In genomic region chr19:48393559-48394330, GRCh38 we compare ENCODE assay signal across 8 cellular contexts. TPM values are rescaled to one million over a fixed set of nuclear protein-coding genes. Genes with fewer than 3 reads are reported as not detected.
A peak's percentile ranks its signal among the peaks of the same experiment; 100 is the strongest.
DNase-seq lines count a peak whose midpoint lies in the region; ATAC-seq, FAIRE-seq and TF ChIP-seq lines count a peak whose summit lies in the region.

Gene GRIN2D, plus strand, starts transcription at chr19:48393668. Its CDS starts 4,725 bp downstream, at chr19:48398393.

- intact Hi-C loops in sciatic nerve (cut with DNase I) = loop anchor here (10.0 kb wide), 1 partner anchor 191 kb away; no protein-coding TSS in a partner anchor

- H3K36me3 ChIP-seq in bronchial epithelial cell (ENCODE audit: control insufficient read depth, insufficient read depth, low read length) (peaks cover 5% of the 10 kb centered on the region), neural progenitor cell (no peaks in the 10 kb centered on the region), MG63 (peaks cover 16% of the 10 kb centered on the region)

- FAIRE-seq in bronchial epithelial cell (lab: Jason Lieb, UNC) = no peak

- TF ChIP-seq CTCF in bronchial epithelial cell (IDR thresholded peaks at IDR 0.05; ENCODE audit: insufficient read depth, low read length, severe bottlenecking) (no peak), neural progenitor cell (IDR thresholded peaks at IDR 0.05) (peak; percentile 34)

- peak within 1 kb of the TSS; percentile 84 for H3K4me3 Mint-ChIP-seq in neural progenitor cell

- peak; percentile 72 for DNase-seq in DMS53 (lab: John Stamatoyannopoulos, UW)
- DNase-seq in DMS53 treated with DMSO at 0.1 percent for 48 hours (lab: John Stamatoyannopoulos, UW; ENCODE audit: unreplicated experiment) = no peak
- DNase-seq in NCI-H2171 (lab: John Stamatoyannopoulos, UW) = peak; percentile 64
- no peak for DNase-seq in bronchial epithelial cell (ENCODE audit: low read depth)
- DNase-seq in neural progenitor cell (ENCODE audit: low spot score) = peak; percentile 76
- no peak for DNase-seq in MG63
- DNase-seq in sciatic nerve (ENCODE audit: low spot score) = no peak

- no peak within 1 kb of the TSS for H3K27ac ChIP-seq in neural progenitor cell

- no peak within 1 kb of the TSS for H3K9ac ChIP-seq in neural progenitor cell

- no peaks in the 10 kb centered on the region for H3K36me3 Mint-ChIP-seq in neural progenitor cell

- peaks cover 45% of the 10 kb centered on the region for H3K4me1 Mint-ChIP-seq in neural progenitor cell

- ATAC-seq in HG02642 (IDR thresholded peaks at IDR 0.05; ENCODE audit: poor library complexity, unreplicated experiment) (no peak), sciatic nerve (no peak)

- H3K27ac Mint-ChIP-seq in neural progenitor cell = peak within 1 kb of the TSS; percentile 91

- peaks cover 29% of the 10 kb centered on the region for H3K4me1 ChIP-seq in neural progenitor cell

- peaks cover 19% of the 10 kb centered on the region for H3F3A ChIP-seq in neural progenitor cell (ENCODE audit: low read depth)

- no peak within 1 kb of the TSS for H2AFZ ChIP-seq in neural progenitor cell (replicated peaks)

- no peaks in the 10 kb centered on the region for H3K9me3 ChIP-seq in neural progenitor cell (ENCODE audit: low read depth)
- no peaks in the 10 kb centered on the region for H3K9me3 ChIP-seq in MG63

- H3K27me3 Mint-ChIP-seq in neural progenitor cell (ENCODE audit: insufficient read depth, low read depth) = peaks cover 31% of the 10 kb centered on the region

- H3K27me3 ChIP-seq in bronchial epithelial cell (ENCODE audit: control insufficient read depth, insufficient read depth, low read length) = peaks cover 18% of the 10 kb centered on the region
- peaks cover 67% of the 10 kb centered on the region for H3K27me3 ChIP-seq in neural progenitor cell
- H3K27me3 ChIP-seq in MG63 = peaks cover 33% of the 10 kb centered on the region

- H3K9me3 Mint-ChIP-seq in neural progenitor cell = no peaks in the 10 kb centered on the region

- peaks cover 20% of the 10 kb centered on the region for H3K79me2 ChIP-seq in neural progenitor cell (ENCODE audit: low read depth)

- H3K4me2 ChIP-seq in neural progenitor cell = peak within 1 kb of the TSS; percentile 86

- H4K20me1 ChIP-seq in neural progenitor cell (ENCODE audit: low read depth) = peaks cover 5% of the 10 kb centered on the region

- H3K4me3 ChIP-seq in bronchial epithelial cell (ENCODE audit: low read depth, low read length) (peak within 1 kb of the TSS; percentile 4), neural progenitor cell (peak within 1 kb of the TSS; percentile 53), MG63 (no peak within 1 kb of the TSS)

RNA-seq across cellular contexts. Expression of gene GRIN2D, which starts in this region (rescaled TPM):
- total RNA-seq in bronchial epithelial cell (under 0.01 TPM in 1 of 2 replicates, not detected in the other), neural progenitor cell (ENCODE audit: low replicate concordance) (0.28 and 0.45 TPM in 2 replicates), sciatic nerve (1.1 TPM)
- total RNA-seq in MG63 (2014; rRNA removed; shearing (Covaris generic); ENCODE audit: low replicate concordance) = 0.03 TPM in 1 of 2 replicates, not detected in the other

Comparison
In these comparisons a context has a peak if more than half of its experiments do, and no peak if none do; other contexts are left out.
1. DNase-seq: peak in DMS53 (single experiment) and NCI-H2171 (single experiment); none in DMS53 treated with DMSO at 0.1 percent for 48 hours (single experiment), bronchial epithelial cell (single experiment), MG63 (single experiment) and sciatic nerve (single experiment).
2. Peak in DNase-seq, H3K4me3 ChIP-seq and H3K4me2 ChIP-seq in neural progenitor cell; RNA of the gene not detected or under 1 TPM.